Comparison of ENCODE assay signal across 29 cellular contexts in genomic region chrX:103187953-103188475, GRCh38. TPM values are rescaled to one million over a fixed set of nuclear protein-coding genes. Genes with fewer than 3 reads are reported as not detected.
DNase-seq lines count a peak whose midpoint lies in the region; ATAC-seq and TF ChIP-seq lines count a peak whose summit lies in the region.
"Had no signal": no experiment of that assay in that cellular context is flagged by ENCODE, and none has a peak within 500 bp of the region (broad histone marks: within the 10 kb centered on the region; RNA-seq: fewer than 3 reads in every experiment).

No MANE protein-coding gene starts in this region.

- no peak overlapping the region for H3K4me3 ChIP-seq in HCT116 (replicated peaks in 1 of 2; ENCODE audit: low read depth in 1 of 2, low read length in 2 of 2)
- no peak overlapping the region for H3K4me3 ChIP-seq in astrocyte of the cerebellum (ENCODE audit: low read depth, low read length)
- H3K4me3 ChIP-seq: adrenal gland, cardiac muscle cell, esophagus muscularis mucosa, SK-N-MC, skin epidermis, tibial artery had no signal

- H3K4me2 ChIP-seq in HCT116 (ENCODE audit: low read length) = peak overlapping the region; percentile 17; the same call in 1 of the 2 replicates
- H3K4me2 ChIP-seq: KMS-11 had no signal

- ATAC-seq in HCT116 = no peak
- ATAC-seq: natural killer cell had no signal

- no TSS peak for BruUV-seq in HCT116 (replicated peaks; lab: Mats Ljungman, UMichigan)

- no peaks in the 10 kb centered on the region for H4K20me1 ChIP-seq in HCT116 (ENCODE audit: insufficient read depth)

- H2AFZ ChIP-seq in HCT116 (ENCODE audit: low read depth, low read length, poor library complexity, severe bottlenecking) = no peak overlapping the region

- no peak for TF ChIP-seq POLR2A in HCT116 (IDR thresholded peaks at IDR 0.05; ENCODE audit: borderline replicate concordance, extremely low read depth, insufficient read depth, insufficient read length)

- POLR2A ChIA-PET in HCT116 (lab: Charles Lee) = no interaction called here

- no peaks in the 10 kb centered on the region for H3K27me3 ChIP-seq in HCT116 (ENCODE audit: insufficient read depth, low read length)
- H3K27me3 ChIP-seq: cardiac muscle cell, esophagus muscularis mucosa, tibial artery had no signal

- in situ Hi-C loops in astrocyte of the cerebellum (cut with HindIII; ENCODE audit: low sequenced_read_pairs) = loop anchor here (5.0 kb wide), 1 partner anchor 34 kb away; no protein-coding TSS in a partner anchor

- H3K4me1 ChIP-seq in HCT116 (ENCODE audit: control insufficient read depth in 1 of 2, insufficient read depth in 2 of 2, low read length in 2 of 2) = peaks cover 6 to 7% of the 10 kb centered on the region in 2 experiments; a peak in 3 of 4 replicates
- H3K4me1 ChIP-seq: adrenal gland, esophagus muscularis mucosa, tibial artery had no signal

- TF ChIP-seq RAD21 in HCT116 (IDR thresholded peaks at IDR 0.05; ENCODE audit: low read depth) = no peak

- CTCF ChIA-PET in HCT116 (lab: Charles Lee) = no interaction called here

- no peaks in the 10 kb centered on the region for H3K9me3 ChIP-seq in HCT116 (ENCODE audit: control insufficient read depth in 1 of 2, insufficient read depth in 1 of 2, low read depth in 1 of 2, low read length in 2 of 2)
- H3K9me3 ChIP-seq: adrenal gland, esophagus muscularis mucosa, tibial artery had no signal

- intact Hi-C loops in HCT116 (cut with micrococcal nuclease) = no loop called here

- H3K9me2 ChIP-seq in HCT116 (ENCODE audit: insufficient read depth) = no peaks in the 10 kb centered on the region

- no peaks in the 10 kb centered on the region for H3K79me2 ChIP-seq in HCT116 (ENCODE audit: insufficient read depth, low read length)

- TF ChIP-seq CTCF in HCT116 (IDR thresholded peaks at IDR 0.05 in 2 of 3, conservative IDR thresholded peaks at IDR 0.05 in 1 of 3; ENCODE audit: borderline replicate concordance in 1 of 3, insufficient read depth in 1 of 3, low read depth in 2 of 3, low read length in 2 of 3) = no peak
- no peak for TF ChIP-seq CTCF in astrocyte of the cerebellum (IDR thresholded peaks at IDR 0.05; ENCODE audit: low read depth, low read length, missing control alignments)

- RAD21 ChIA-PET in HCT116 (lab: Charles Lee; ENCODE audit: low non-redundant PET in 1 of 2, low total read pairs in 2 of 2, uncharacterized antibody in 2 of 2, unreplicated experiment in 2 of 2) = no interaction called here

- H3K27ac ChIP-seq in HCT116 (ENCODE audit: low read depth, low read length) = no peak overlapping the region
- H3K27ac ChIP-seq: 22Rv1, adrenal gland, cardiac muscle cell, esophagus muscularis mucosa, KMS-11, RWPE1, SK-N-MC, skin epidermis, tibial artery had no signal

- no peak overlapping the region for H3K9ac ChIP-seq in HCT116 (ENCODE audit: low read length)
- H3K9ac ChIP-seq: KMS-11 had no signal

- no peaks in the 10 kb centered on the region for H3K36me3 ChIP-seq in HCT116 (ENCODE audit: control insufficient read depth in 1 of 2, insufficient read depth in 2 of 2, low read length in 2 of 2)
- H3K36me3 ChIP-seq: adrenal gland, cardiac muscle cell, esophagus muscularis mucosa, tibial artery had no signal

- DNase-seq in NCI-H1105 treated with DMSO at 0.1 percent for 48 hours (lab: John Stamatoyannopoulos, UW) (peak; percentile 10), NCI-H1105 (lab: John Stamatoyannopoulos, UW) (no peak), HCT116 (ENCODE audit: low read depth, low spot score) (peak; percentile 13), astrocyte of the cerebellum (ENCODE audit: low read depth) (peak; percentile 13), kidney glomerular epithelial cell (lab: John Stamatoyannopoulos, UW) (peak; percentile 4), globus pallidus (ENCODE audit: low spot score) (no peak), COLO829 (ENCODE audit: low spot score) (no peak), HuH-7.5 (ENCODE audit: low spot score) (no peak)
- DNase-seq: activated CD4-positive, alpha-beta T cell treated with anti-CD3 and anti-CD28 coated beads, Interleukin-2, amount 50 U/mL, for 48 hours; activated naive CD4-positive, alpha-beta T cell treated with anti-CD3 and anti-CD28 coated beads for 36 hours; adrenal gland; CD4-positive, alpha-beta T cell; cortex of kidney; GF-D8; H7; hypothalamus; immature natural killer cell; natural killer cell; NCI-H146; NCI-H526 treated with DMSO at 0.1 percent for 48 hours; occipital lobe; tibial artery had no signal

TF ChIP-seq in HCT116, 20 proteins besides CTCF, POLR2A, EP300 and RAD21:
- TF ChIP-seq MAX (IDR thresholded peaks at IDR 0.05) = no peak
- TF ChIP-seq EZH2phosphoT487 (IDR thresholded peaks at IDR 0.05; ENCODE audit: borderline replicate concordance) = no peak
- TF ChIP-seq FOSL1 (IDR thresholded peaks at IDR 0.05; ENCODE audit: low read depth) = no peak
- TF ChIP-seq SP1 (IDR thresholded peaks at IDR 0.05; ENCODE audit: low read depth) = no peak
- no peak for TF ChIP-seq EGR1 (IDR thresholded peaks at IDR 0.05; ENCODE audit: low read depth)
- no peak for TF ChIP-seq REST (IDR thresholded peaks at IDR 0.05; ENCODE audit: low read depth)
- no peak for TF ChIP-seq SIN3A (IDR thresholded peaks at IDR 0.05; ENCODE audit: low read depth)
- TF ChIP-seq TCF7L2 (IDR thresholded peaks at IDR 0.05; ENCODE audit: borderline replicate concordance, extremely low read depth, insufficient read depth, insufficient read length) = no peak
- TF ChIP-seq ZNF274 (IDR thresholded peaks at IDR 0.05; ENCODE audit: low read depth, low read length) = no peak
- no peak for TF ChIP-seq CEBPB (IDR thresholded peaks at IDR 0.05; ENCODE audit: low read depth)
- no peak for TF ChIP-seq ZFX (IDR thresholded peaks at IDR 0.05)
- no peak for TF ChIP-seq ATF3 (IDR thresholded peaks at IDR 0.05)
- TF ChIP-seq CBX3 (IDR thresholded peaks at IDR 0.05; ENCODE audit: low read depth) = no peak
- TF ChIP-seq POLR2AphosphoS5 (IDR thresholded peaks at IDR 0.05; ENCODE audit: low read depth, low read length) = no peak
- TF ChIP-seq ZBTB33 (IDR thresholded peaks at IDR 0.05; ENCODE audit: extremely low read depth, insufficient replicate concordance, low read length) = no peak
- no peak for TF ChIP-seq EZH2 (IDR thresholded peaks at IDR 0.05)

RNA-seq across cellular contexts. Expression of gene BEX4, which starts 26.9 kb away (rescaled TPM):
- 0.91 TPM for total RNA-seq in HCT116 (2021; ENCODE audit: unreplicated experiment)
- 0.49 and 0.75 TPM in 2 replicates for polyA plus RNA-seq in HCT116 (2012)

Comparison
In these comparisons a context has a peak if more than half of its experiments do, and no peak if none do; other contexts are left out.
1. DNase-seq: peak in NCI-H1105 treated with DMSO at 0.1 percent for 48 hours (single experiment), HCT116 (single experiment), astrocyte of the cerebellum (single experiment) and kidney glomerular epithelial cell (single experiment); none in NCI-H1105 (single experiment), globus pallidus (single experiment), COLO829 (single experiment) and HuH-7.5 (single experiment).